ENCODE assay signal across 20 cellular contexts in genomic region chr5:77448831-77449230, GRCh38. TPM values are rescaled to one million over a fixed set of nuclear protein-coding genes. Genes with fewer than 3 reads are reported as not detected.
A peak's percentile ranks its signal among the peaks of the same experiment; 100 is the strongest.
DNase-seq lines count a peak whose midpoint lies in the region; ATAC-seq, FAIRE-seq and TF ChIP-seq lines count a peak whose summit lies in the region.
"Had no signal": no experiment of that assay in that cellular context is flagged by ENCODE, and none has a peak within 500 bp of the region (broad histone marks: within the 10 kb centered on the region; RNA-seq: fewer than 3 reads in every experiment).

No MANE protein-coding gene starts in this region.

- no peak for TF ChIP-seq EP300 in K562 (IDR thresholded peaks at IDR 0.05; ENCODE audit: low read length)

- H3K27me3 Mint-ChIP-seq in osteocyte (ENCODE audit: unreplicated experiment), result no peaks in the 10 kb centered on the region
- H3K27me3 Mint-ChIP-seq in glutamatergic neuron (ENCODE audit: unreplicated experiment), result peaks cover 2% of the 10 kb centered on the region
- H3K27me3 Mint-ChIP-seq: CD4-positive, CD25-positive, alpha-beta regulatory T cell had no signal

- H3K4me3 ChIP-seq in K562 (no peak overlapping the region), right cardiac atrium (ENCODE audit: low read length) (no peak overlapping the region)
- H3K4me3 ChIP-seq: GM12878, GM23248 had no signal

- intact Hi-C loops in left cardiac atrium (cut with DNase I), result no loop called here
- intact Hi-C loops in Right ventricle myocardium inferior (cut with DNase I), result no loop called here
- intact Hi-C loops in K562 (cut with micrococcal nuclease), result no loop called here
- intact Hi-C loops in right cardiac atrium (cut with DNase I), result no loop called here

- H3K4me1 ChIP-seq in K562 (replicated peaks in 1 of 2; ENCODE audit: control insufficient read depth in 2 of 2, insufficient read depth in 2 of 2, low read length in 2 of 2) (peaks cover 9 to 17% of the 10 kb centered on the region in 2 experiments), right cardiac atrium (ENCODE audit: control insufficient read depth, insufficient read depth, low read length) (no peaks in the 10 kb centered on the region)

- no peak for TF ChIP-seq POLR2A in K562 (conservative IDR thresholded peaks at IDR 0.05)

- H3K27ac ChIP-seq in K562 (ENCODE audit: extremely low read depth, low read depth, low read length) (no peak overlapping the region), right cardiac atrium (ENCODE audit: low read length) (no peak overlapping the region)
- H3K27ac ChIP-seq: GM23248 had no signal

- H3K9me1 ChIP-seq in K562 (ENCODE audit: control insufficient read depth, insufficient read depth, low read length), result no peaks in the 10 kb centered on the region

- TF ChIP-seq CTCF in K562 (IDR thresholded peaks at IDR 0.05 in 2 of 3, conservative IDR thresholded peaks at IDR 0.05 in 1 of 3; ENCODE audit: insufficient read depth in 2 of 3, low read depth in 1 of 3, low read length in 3 of 3) (no peak), osteocyte (IDR thresholded peaks at IDR 0.05) (no peak), glutamatergic neuron (IDR thresholded peaks at IDR 0.05; ENCODE audit: partially characterized antibody, unreplicated experiment) (no peak)

- WGBS in K562 (ENCODE audit: insufficient coverage, low coverage, missing lambda C conversion rate), result 11% methylated on average over 1 of the region's 1 CpG
- WGBS in right cardiac atrium, result 56% methylated on average over 1 of the region's 1 CpG

- no peak for DNase-seq in left cardiac atrium
- no peak for DNase-seq in Right ventricle myocardium inferior (ENCODE audit: missing footprints)
- peak; percentile 52 for DNase-seq in OCI-M1 (lab: John Stamatoyannopoulos, UW)
- no peak for DNase-seq in K562 (ENCODE audit: extremely low read depth in 1 of 4, low spot score in 3 of 4)
- no peak for DNase-seq in right cardiac atrium
- DNase-seq in osteocyte (ENCODE audit: extremely low spot score, unreplicated experiment), result no peak
- DNase-seq in T1000 (lab: John Stamatoyannopoulos, UW), result no peak
- DNase-seq in glutamatergic neuron, result no peak
- DNase-seq: CD4-positive, CD25-positive, alpha-beta regulatory T cell; CD8-positive, alpha-beta T cell; DMS 273 treated with DMSO at 0.1 percent for 48 hours; DMS79; EL; H7; HCEC 1CT had no signal

- peaks cover 11% of the 10 kb centered on the region for H3K4me1 Mint-ChIP-seq in osteocyte (ENCODE audit: unreplicated experiment)
- no peaks in the 10 kb centered on the region for H3K4me1 Mint-ChIP-seq in glutamatergic neuron (ENCODE audit: low read depth, unreplicated experiment)
- H3K4me1 Mint-ChIP-seq: CD4-positive, CD25-positive, alpha-beta regulatory T cell had no signal

- ATAC-seq in left cardiac atrium (peak; percentile 44 to 61), Right ventricle myocardium inferior (no peak), K562 (no peak), right cardiac atrium (peak; percentile 51 to 52)
- ATAC-seq: CD8-positive, alpha-beta T cell; GM12878 had no signal

- H3K36me3 ChIP-seq in K562 (ENCODE audit: control insufficient read depth, insufficient read depth, low read length), result peaks cover 32% of the 10 kb centered on the region

- no peak for TF ChIP-seq RAD21 in K562 (CRISPR knock-in tag; conservative IDR thresholded peaks at IDR 0.05 in 1 of 2, IDR thresholded peaks at IDR 0.05 in 1 of 2)

- no peak overlapping the region for H3K9ac ChIP-seq in K562 (ENCODE audit: insufficient read depth in 1 of 2, low read depth in 2 of 2, low read length in 2 of 2)
- H3K9ac ChIP-seq: GM23248 had no signal

- no peaks in the 10 kb centered on the region for H3K9me3 ChIP-seq in K562 (replicated peaks; ENCODE audit: control insufficient read depth, insufficient read depth, low read depth, low read length)
- no peaks in the 10 kb centered on the region for H3K9me3 ChIP-seq in right cardiac atrium (ENCODE audit: control insufficient read depth, low read length)

- H3K4me3 Mint-ChIP-seq in osteocyte (ENCODE audit: unreplicated experiment), result no peak overlapping the region
- no peak overlapping the region for H3K4me3 Mint-ChIP-seq in glutamatergic neuron (ENCODE audit: unreplicated experiment)
- H3K4me3 Mint-ChIP-seq: CD4-positive, CD25-positive, alpha-beta regulatory T cell; CD8-positive, alpha-beta T cell had no signal

- peaks cover 69% of the 10 kb centered on the region for H3K36me3 Mint-ChIP-seq in osteocyte (ENCODE audit: unreplicated experiment)
- H3K36me3 Mint-ChIP-seq in glutamatergic neuron (ENCODE audit: unreplicated experiment), result peaks cover 6% of the 10 kb centered on the region

- H3K27ac Mint-ChIP-seq in osteocyte (ENCODE audit: unreplicated experiment), result no peak overlapping the region
- no peak overlapping the region for H3K27ac Mint-ChIP-seq in glutamatergic neuron (ENCODE audit: unreplicated experiment)
- H3K27ac Mint-ChIP-seq: CD8-positive, alpha-beta T cell had no signal

- H2AFZ ChIP-seq in K562 (ENCODE audit: low read depth, low read length), result no peak overlapping the region
- H2AFZ ChIP-seq: GM23248 had no signal

- no peak for FAIRE-seq in K562 (lab: Jason Lieb, UNC)
- FAIRE-seq: D721Med, GM12878, GM19239, H1 had no signal

- POLR2A ChIA-PET in K562 (lab: Yijun Ruan, JAX), result interaction anchor here (0.6 to 0.9 kb wide), 2 partner anchors 11 to 16 kb away, joined by 3 read pairs; no protein-coding TSS in a partner anchor

- no TSS peak for BruUV-seq in K562 (replicated peaks; lab: Mats Ljungman, UMichigan)

- H3K79me2 ChIP-seq in K562 (ENCODE audit: control insufficient read depth, insufficient read depth, low read length), result no peaks in the 10 kb centered on the region

- H3K4me2 ChIP-seq in K562 (ENCODE audit: insufficient read depth, low read length), result no peak overlapping the region

- CTCF ChIA-PET in K562 (lab: Yijun Ruan, JAX; ENCODE audit: low intra/inter-chr PET ratio), result no interaction called here

- in situ Hi-C loops in K562 (cut with MboI), result no loop called here

- H3K9me3 Mint-ChIP-seq in osteocyte (ENCODE audit: unreplicated experiment) (peaks cover 4% of the 10 kb centered on the region), glutamatergic neuron (ENCODE audit: unreplicated experiment) (no peaks in the 10 kb centered on the region)

- H3K27me3 ChIP-seq in K562 (ENCODE audit: control insufficient read depth in 2 of 2, insufficient read depth in 2 of 2, low read length in 2 of 2), result no peaks in the 10 kb centered on the region
- H3K27me3 ChIP-seq in right cardiac atrium (ENCODE audit: control insufficient read depth, insufficient read depth), result no peaks in the 10 kb centered on the region

- no peaks in the 10 kb centered on the region for H4K20me1 ChIP-seq in K562 (replicated peaks; ENCODE audit: control insufficient read depth, insufficient read depth, low read length)

TF ChIP-seq in K562, 482 proteins besides CTCF, POLR2A, EP300 and RAD21 (continues in another document):
- 0 out of 2 replicates have a peak, but pooled peaks have one; percentile 24 for TF ChIP-seq ZBTB9 (CRISPR knock-in tag; IDR thresholded peaks at IDR 0.05)
- no peak for TF ChIP-seq SIN3B (IDR thresholded peaks at IDR 0.05; ENCODE audit: low read depth)
- no peak for TF ChIP-seq NFE2 (IDR thresholded peaks at IDR 0.05; ENCODE audit: low read depth)
- no peak for TF ChIP-seq ZNF277 (CRISPR knock-in tag; IDR thresholded peaks at IDR 0.05; ENCODE audit: borderline replicate concordance)

RNA-seq across cellular contexts. Expression of gene WDR41, which starts 43.3 kb away (rescaled TPM):
- total RNA-seq in left cardiac atrium (10 to 100 TPM; 30.2 to 40.3 TPM), Right ventricle myocardium inferior (28.3 TPM), K562 (2014; rRNA removed) (33.6 and 36.0 TPM in 2 replicates), K562 (2014; rRNA removed; fragmentation: Illumina TruSeq; extraction: Trizol) (56.5 and 60.4 TPM in 2 replicates), K562 (2015; rRNA removed; fragmentation: Illumina TruSeq; extraction: Trizol) (46.1 and 48.0 TPM in 2 replicates), K562 (2021) (43.0 and 45.3 TPM in 2 replicates), right cardiac atrium (10 to 100 TPM; 29.1 to 33.9 (median 30.0) TPM), osteocyte (72.1 and 74.6 TPM in 2 replicates), glutamatergic neuron (ENCODE audit: unreplicated experiment) (49.3 TPM)
- 23.2 and 59.0 TPM in 2 replicates for total RNA-seq in K562 (2011; cell fraction: chromatin; rRNA removed; ENCODE audit: low replicate concordance)
- total RNA-seq in K562 (2011; cell fraction: nucleolus; rRNA removed), result 14.2 and 15.0 TPM in 2 replicates
- total RNA-seq in K562 (2011; cell fraction: nucleoplasm; rRNA removed), result 30.9 and 43.3 TPM in 2 replicates
- polyA plus RNA-seq in K562 (2011; rRNA removed) (48.7 and 60.2 TPM in 2 replicates), K562 (2014; fragmentation: Illumina TruSeq; extraction: Trizol) (51.9 and 55.5 TPM in 2 replicates), K562 (2014; fragmentation: Nextera tagmentation; extraction: Ambion mirVana) (10 to 100 TPM; 66.2 to 67.2 TPM), K562 (2014; rRNA removed) (44.7 and 47.6 TPM in 2 replicates), right cardiac atrium (14.6 TPM)
- 16.6 and 25.3 TPM in 2 replicates for polyA plus RNA-seq in K562 (2011; cell fraction: cytosol; rRNA removed)
- 29.1 and 44.4 TPM in 2 replicates for polyA plus RNA-seq in K562 (2011; cell fraction: nucleus; rRNA removed)
- polyA plus RNA-seq in K562 (2012), result 53.2 and 64.8 TPM in 2 replicates
- polyA minus RNA-seq in K562 (2011; rRNA and poly(A)+ RNA removed), result 89.9 and 93.7 TPM in 2 replicates
- polyA minus RNA-seq in K562 (2011; cell fraction: cytosol; rRNA and poly(A)+ RNA removed), result 31.4 and 36.0 TPM in 2 replicates
- 26.7 and 45.7 TPM in 2 replicates for polyA minus RNA-seq in K562 (2011; cell fraction: nucleus; rRNA and poly(A)+ RNA removed)

Comparison
In these comparisons a context has a peak if more than half of its experiments do, and no peak if none do; other contexts are left out.
1. ATAC-seq: peak in left cardiac atrium (2 of 2) and right cardiac atrium (2 of 2); none in Right ventricle myocardium inferior (single experiment) and K562 (single experiment).